ENCODE assay signal across 1 cellular context in genomic region chr9:89194381-89195114, GRCh38.
TF ChIP-seq lines count a peak whose summit lies in the region.

No MANE protein-coding gene starts in this region.

TF ChIP-seq in HepG2, 621 proteins besides CTCF, POLR2A, EP300 and RAD21 (continued from another document):
- TF ChIP-seq PATZ1 (CRISPR knock-in tag; IDR thresholded peaks at IDR 0.05) = 0 out of 2 replicates have a peak, but pooled peaks have one; percentile 24
- no peak for TF ChIP-seq ZNF761 (CRISPR knock-in tag; conservative IDR thresholded peaks at IDR 0.05)
- TF ChIP-seq PLRG1 (conservative IDR thresholded peaks at IDR 0.05) = no peak
- TF ChIP-seq TARDBP (CRISPR knock-in tag; IDR thresholded peaks at IDR 0.05) = no peak
TF ChIP-seq in HepG2: peak in this region for 2.
